In genomic region chr4:87953776-87954175, GRCh38 we compare ENCODE assay signal across 24 cellular contexts. TPM values are rescaled to one million over a fixed set of nuclear protein-coding genes. Genes with fewer than 3 reads are reported as not detected.
"Had no signal": no experiment of that assay in that cellular context is flagged by ENCODE, and none has a peak within 500 bp of the region (broad histone marks: within the 10 kb centered on the region; RNA-seq: fewer than 3 reads in every experiment).

No MANE protein-coding gene starts in this region.

- H3K4me2 ChIP-seq: KMS-11 had no signal

- H3K9ac ChIP-seq: KMS-11 had no signal

- H3K4me3 Mint-ChIP-seq: activated CD8-positive, alpha-beta T cell treated with anti-CD3 and anti-CD28 coated beads, Interleukin-2, amount 10 ng/mL, durations not matched to agents 7 days and 5 days; activated naive CD4-positive, alpha-beta T cell treated with anti-CD3 and anti-CD28 coated beads, Interleukin-2, amount 50 U/mL, for 24 hours; brain had no signal

- H3K27ac ChIP-seq: cardiac muscle cell, colonic mucosa, KMS-11 had no signal

- H3K9me3 Mint-ChIP-seq: activated naive CD4-positive, alpha-beta T cell treated with anti-CD3 and anti-CD28 coated beads, Interleukin-2, amount 50 U/mL, for 24 hours; brain had no signal

- H3K9me3 ChIP-seq: colonic mucosa, MG63 had no signal

- H3K4me3 ChIP-seq: cardiac muscle cell, colonic mucosa, MG63 had no signal

- H3K27me3 ChIP-seq: cardiac muscle cell, colonic mucosa, MG63 had no signal

- DNase-seq: activated CD4-positive, alpha-beta T cell treated with anti-CD3 and anti-CD28 coated beads for 48 hours; activated CD4-positive, alpha-beta T cell treated with anti-CD3 and anti-CD28 coated beads, Interleukin-2, amount 50 U/mL, for 4 hours; activated CD8-positive, alpha-beta memory T cell treated with anti-CD3 and anti-CD28 coated beads, Interleukin-2, amount 50 U/mL, for 48 hours; activated CD8-positive, alpha-beta T cell treated with anti-CD3 and anti-CD28 coated beads, Interleukin-2, amount 10 ng/mL, durations not matched to agents 7 days and 5 days; activated T-cell treated with anti-CD3 and anti-CD28 coated beads, Interleukin-2, amount 50 U/mL, for 1 hour; aorta; colonic mucosa; IMR-90; MG63; NCI-H1092; NCI-H1417; NCI-H1930; NCI-H2107; NCI-H2171 treated with DMSO at 0.1 percent for 48 hours; NCI-H226; NCI-H526 treated with DMSO at 0.1 percent for 48 hours; NCI-H82; SIG-M5; T-helper 1 cell had no signal

- H3K4me1 Mint-ChIP-seq: activated naive CD4-positive, alpha-beta T cell treated with anti-CD3 and anti-CD28 coated beads, Interleukin-2, amount 50 U/mL, for 24 hours had no signal

- H3K36me3 ChIP-seq: cardiac muscle cell, colonic mucosa, MG63 had no signal

- H3K27me3 Mint-ChIP-seq: activated naive CD4-positive, alpha-beta T cell treated with anti-CD3 and anti-CD28 coated beads, Interleukin-2, amount 50 U/mL, for 24 hours; brain had no signal

- H3K27ac Mint-ChIP-seq: activated CD8-positive, alpha-beta T cell treated with anti-CD3 and anti-CD28 coated beads, Interleukin-2, amount 10 ng/mL, durations not matched to agents 7 days and 5 days; activated naive CD4-positive, alpha-beta T cell treated with anti-CD3 and anti-CD28 coated beads, Interleukin-2, amount 50 U/mL, for 24 hours; brain had no signal

- H3K36me3 Mint-ChIP-seq: activated naive CD4-positive, alpha-beta T cell treated with anti-CD3 and anti-CD28 coated beads, Interleukin-2, amount 50 U/mL, for 24 hours; brain had no signal

- ATAC-seq: activated CD4-positive, CD25-positive, alpha-beta regulatory T cell treated with anti-CD3 and anti-CD28 coated beads, Interleukin-2, amount 50 U/mL, for 24 hours; activated CD8-positive, alpha-beta T cell treated with anti-CD3 and anti-CD28 coated beads, Interleukin-2, amount 10 ng/mL, durations not matched to agents 7 days and 5 days had no signal

- H3K4me1 ChIP-seq: colonic mucosa had no signal

RNA-seq across cellular contexts. Expression of gene SPP1, which starts 21.7 kb away (rescaled TPM):
- total RNA-seq: activated CD8-positive, alpha-beta T cell treated with anti-CD3 and anti-CD28 coated beads, Interleukin-2, amount 10 ng/mL, durations not matched to agents 7 days and 5 days had no signal
